Comparison of ENCODE assay signal across 26 cellular contexts in the genomic region with DNA sequence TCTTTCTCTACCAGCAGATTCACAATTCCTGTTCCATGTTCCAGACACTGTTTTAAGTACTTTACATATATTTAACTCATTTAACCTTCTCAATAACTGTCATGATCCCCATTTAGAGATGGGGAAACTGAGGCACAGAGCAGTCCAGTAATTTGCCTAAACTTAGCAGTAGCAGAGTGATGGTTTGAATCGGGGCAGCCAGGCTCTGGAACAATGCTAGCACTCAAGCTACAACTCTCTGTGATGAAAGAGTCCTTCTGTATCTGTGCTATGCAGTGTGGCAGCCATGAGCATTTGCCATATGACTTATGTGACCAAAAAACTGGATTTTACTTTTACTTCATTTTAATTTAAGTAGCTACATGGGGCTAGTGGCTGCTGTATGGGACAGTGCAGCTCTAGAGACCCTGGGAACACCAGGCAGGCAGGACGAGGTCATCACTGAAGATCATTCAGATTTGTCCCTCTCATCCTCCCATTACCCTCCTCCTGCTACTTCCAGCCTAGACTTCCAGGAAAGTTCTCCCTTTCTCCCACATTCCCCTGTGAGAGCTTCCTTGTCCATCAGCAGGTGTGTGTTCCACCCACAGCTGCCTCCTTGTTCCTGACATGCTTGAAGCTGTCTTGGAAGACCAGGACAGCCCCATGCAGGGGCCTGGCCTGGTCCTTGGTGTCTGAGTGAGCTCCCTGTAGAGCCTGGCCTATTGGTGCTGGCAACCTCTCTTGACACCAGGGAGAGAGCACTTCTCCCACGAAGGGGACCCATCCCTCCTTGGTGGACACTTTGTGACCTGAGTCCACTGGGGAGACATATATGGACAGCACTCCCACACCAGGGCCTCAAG.
DNase-seq lines count a peak whose midpoint lies in the region; ATAC-seq and TF ChIP-seq lines count a peak whose summit lies in the region.
"Had no signal": no experiment of that assay in that cellular context is flagged by ENCODE, and none has a peak within 500 bp of the region (broad histone marks: within the 10 kb centered on the region; RNA-seq: fewer than 3 reads in every experiment).

No MANE protein-coding gene starts in this region.

- intact Hi-C loops in gastrocnemius medialis (cut with DNase I; ENCODE audit: low total_unique reads) = no loop called here

- H3K36me3 Mint-ChIP-seq in activated naive CD4-positive, alpha-beta T cell treated with anti-CD3 and anti-CD28 coated beads, Interleukin-2, amount 10 ng/mL, durations not matched to agents 7 days and 5 days = no peaks in the 10 kb centered on the region
- H3K36me3 Mint-ChIP-seq: activated naive CD8-positive, alpha-beta T cell treated with anti-CD3 and anti-CD28 coated beads, Interleukin-2, amount 10 ng/mL, durations not matched to agents 7 days and 5 days had no signal

- H3K9me3 Mint-ChIP-seq in activated naive CD4-positive, alpha-beta T cell treated with anti-CD3 and anti-CD28 coated beads, Interleukin-2, amount 10 ng/mL, durations not matched to agents 7 days and 5 days = no peaks in the 10 kb centered on the region
- H3K9me3 Mint-ChIP-seq: activated B cell treated with CpG ODN at 0.5 μM for 24 hours; activated naive CD8-positive, alpha-beta T cell treated with anti-CD3 and anti-CD28 coated beads, Interleukin-2, amount 10 ng/mL, durations not matched to agents 7 days and 5 days; nephron progenitor cell had no signal

- H3K4me3 Mint-ChIP-seq in activated naive CD4-positive, alpha-beta T cell treated with anti-CD3 and anti-CD28 coated beads, Interleukin-2, amount 10 ng/mL, durations not matched to agents 7 days and 5 days = no peak overlapping the region
- H3K4me3 Mint-ChIP-seq: activated B cell treated with CpG ODN at 0.5 μM for 24 hours; activated naive CD8-positive, alpha-beta T cell treated with anti-CD3 and anti-CD28 coated beads, Interleukin-2, amount 10 ng/mL, durations not matched to agents 7 days and 5 days; nephron progenitor cell had no signal

- peaks cover 44% of the 10 kb centered on the region for H3K27me3 Mint-ChIP-seq in activated naive CD4-positive, alpha-beta T cell treated with anti-CD3 and anti-CD28 coated beads, Interleukin-2, amount 10 ng/mL, durations not matched to agents 7 days and 5 days

- H3K27me3 ChIP-seq in gastrocnemius medialis = no peaks in the 10 kb centered on the region
- H3K27me3 ChIP-seq: ascending aorta, sigmoid colon had no signal

- no peak overlapping the region for H3K27ac Mint-ChIP-seq in activated naive CD4-positive, alpha-beta T cell treated with anti-CD3 and anti-CD28 coated beads, Interleukin-2, amount 10 ng/mL, durations not matched to agents 7 days and 5 days
- H3K27ac Mint-ChIP-seq: activated B cell treated with CpG ODN at 0.5 μM for 24 hours; activated naive CD8-positive, alpha-beta T cell treated with anti-CD3 and anti-CD28 coated beads, Interleukin-2, amount 10 ng/mL, durations not matched to agents 7 days and 5 days; nephron progenitor cell had no signal

- DNase-seq in activated CD4-positive, CD25-positive, alpha-beta regulatory T cell treated with anti-CD3 and anti-CD28 coated beads, Interleukin-2, amount 50 U/mL, for 72 hours = peak; percentile 9
- DNase-seq in SK-MEL-5 (ENCODE audit: low read depth, low spot score) = peak; percentile 8
- DNase-seq in foreskin melanocyte = peak; percentile 23
- DNase-seq in gastrocnemius medialis = no peak
- no peak for DNase-seq in activated naive CD4-positive, alpha-beta T cell treated with anti-CD3 and anti-CD28 coated beads, Interleukin-2, amount 10 ng/mL, durations not matched to agents 7 days and 5 days
- no peak for DNase-seq in T-helper 2 cell
- no peak for DNase-seq in substantia nigra (lab: John Stamatoyannopoulos, UW)
- DNase-seq: 8988T; activated B cell treated with CpG ODN at 0.5 μM for 24 hours; activated CD4-positive, alpha-beta T cell treated with anti-CD3 and anti-CD28 coated beads, Interleukin-2, amount 50 U/mL, for 4 hours; activated naive CD8-positive, alpha-beta T cell treated with anti-CD3 and anti-CD28 coated beads, Interleukin-2, amount 10 ng/mL, durations not matched to agents 7 days and 5 days; activated T-cell treated with anti-CD3 and anti-CD28 coated beads for 4 hours; central memory CD4-positive, alpha-beta T cell; dermis blood vessel endothelial cell; EL; NCI-H1436; NCI-H446 treated with DMSO at 0.1 percent for 48 hours; nephron progenitor cell; stimulated activated CD4-positive, alpha-beta T cell treated with anti-CD3 and anti-CD28 coated beads, Interleukin-4, amount 100 ng/mL, for 4 hours; stimulated activated naive CD4-positive, alpha-beta T cell treated with Interleukin-2 at 50 U/mL for 16 hours; T-helper 9 cell had no signal

- in situ Hi-C loops in SK-MEL-5 (cut with HindIII; ENCODE audit: low pct_unique_long_range_greater_than_20kb, low sequenced_read_pairs) = no loop called here
- in situ Hi-C loops in gastrocnemius medialis (cut with MboI; ENCODE audit: low sequenced_read_pairs in 4 of 4) = no loop called here

- no peak for TF ChIP-seq CTCF in gastrocnemius medialis (IDR thresholded peaks at IDR 0.05 in 4 of 5, conservative IDR thresholded peaks at IDR 0.05 in 1 of 5)

- no peak for TF ChIP-seq POLR2A in gastrocnemius medialis (IDR thresholded peaks at IDR 0.05)

- H3K9me3 ChIP-seq in gastrocnemius medialis = no peaks in the 10 kb centered on the region
- H3K9me3 ChIP-seq: ascending aorta, sigmoid colon, thoracic aorta had no signal

- CTCF ChIA-PET in activated naive CD4-positive, alpha-beta T cell treated with anti-CD3 and anti-CD28 coated beads, Interleukin-2, amount 10 ng/mL, durations not matched to agents 7 days and 5 days (lab: Charles Lee) = no interaction called here

- peak overlapping the region in 3 of 4 donors; percentile 80 to 89 (median 83) for H3K27ac ChIP-seq in gastrocnemius medialis
- no peak overlapping the region for H3K27ac ChIP-seq in substantia nigra (ENCODE audit: low read depth, low read length, poor library complexity, severe bottlenecking)
- H3K27ac ChIP-seq: parathyroid adenoma, sigmoid colon, thoracic aorta had no signal

- peaks cover 32 to 37% of the 10 kb centered on the region in 2 donors for H3K4me1 ChIP-seq in gastrocnemius medialis
- H3K4me1 ChIP-seq: parathyroid adenoma had no signal

- no peaks in the 10 kb centered on the region for H3K4me1 Mint-ChIP-seq in activated naive CD4-positive, alpha-beta T cell treated with anti-CD3 and anti-CD28 coated beads, Interleukin-2, amount 10 ng/mL, durations not matched to agents 7 days and 5 days
- H3K4me1 Mint-ChIP-seq: activated B cell treated with CpG ODN at 0.5 μM for 24 hours; activated naive CD8-positive, alpha-beta T cell treated with anti-CD3 and anti-CD28 coated beads, Interleukin-2, amount 10 ng/mL, durations not matched to agents 7 days and 5 days had no signal

- no peak for ATAC-seq in activated CD4-positive, CD25-positive, alpha-beta regulatory T cell treated with anti-CD3 and anti-CD28 coated beads, Interleukin-2, amount 50 U/mL, for 24 hours
- ATAC-seq in gastrocnemius medialis = no peak

- H3K36me3 ChIP-seq in gastrocnemius medialis = no peaks in the 10 kb centered on the region
- H3K36me3 ChIP-seq: ascending aorta, sigmoid colon, thoracic aorta had no signal

- no peak overlapping the region for H3K4me3 ChIP-seq in gastrocnemius medialis
- H3K4me3 ChIP-seq: ascending aorta, sigmoid colon, thoracic aorta had no signal

Comparison
In these comparisons a context has a peak if more than half of its experiments do, and no peak if none do; other contexts are left out.
1. DNase-seq: peak in activated CD4-positive, CD25-positive, alpha-beta regulatory T cell treated with anti-CD3 and anti-CD28 coated beads, Interleukin-2, amount 50 U/mL, for 72 hours (single experiment), SK-MEL-5 (single experiment) and foreskin melanocyte (single experiment); none in gastrocnemius medialis (0 of 2), activated naive CD4-positive, alpha-beta T cell treated with anti-CD3 and anti-CD28 coated beads, Interleukin-2, amount 10 ng/mL, durations not matched to agents 7 days and 5 days (single experiment), T-helper 2 cell (0 of 5) and substantia nigra (0 of 49).